9 cellular contexts compared by ENCODE assay signal in the genomic region with DNA sequence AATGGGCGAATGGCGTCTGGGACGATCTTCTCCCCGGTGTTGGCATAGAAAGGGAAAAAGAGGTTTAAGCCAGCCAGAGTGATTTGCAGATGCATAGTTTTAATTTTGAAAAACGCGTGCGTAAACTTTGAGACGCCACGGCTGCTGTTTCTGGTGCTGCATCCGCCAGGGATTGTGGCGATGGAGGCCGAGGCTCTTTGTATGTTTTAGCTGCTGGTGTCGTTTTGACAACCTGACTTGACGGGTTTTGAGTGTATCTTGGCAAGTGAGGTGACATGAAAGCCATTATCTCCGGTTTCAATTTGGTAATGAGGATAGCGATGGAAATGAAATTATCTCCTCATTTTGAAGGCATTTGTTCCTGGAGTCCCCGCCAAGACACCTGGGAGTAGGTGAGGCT. TPM values are rescaled to one million over a fixed set of nuclear protein-coding genes. Genes with fewer than 3 reads are reported as not detected.
DNase-seq lines count a peak whose midpoint lies in the region; ATAC-seq lines count a peak whose summit lies in the region.
"Had no signal": no experiment of that assay in that cellular context is flagged by ENCODE, and none has a peak within 500 bp of the region (broad histone marks: within the 10 kb centered on the region; RNA-seq: fewer than 3 reads in every experiment).

No MANE protein-coding gene starts in this region.

- no peak overlapping the region for H2BK15ac ChIP-seq in mesendoderm (replicated peaks; ENCODE audit: low read depth)

- H3K18ac ChIP-seq in mesendoderm (ENCODE audit: low read length) = no peak overlapping the region

- no peak overlapping the region for H4K5ac ChIP-seq in mesendoderm (ENCODE audit: low read length)

- no peaks in the 10 kb centered on the region for H3K9me3 Mint-ChIP-seq in activated CD8-positive, alpha-beta memory T cell treated with anti-CD3 and anti-CD28 coated beads, Interleukin-2, amount 10 ng/mL, durations not matched to agents 7 days and 5 days (ENCODE audit: low read depth)
- H3K9me3 Mint-ChIP-seq in activated naive CD8-positive, alpha-beta T cell treated with anti-CD3 and anti-CD28 coated beads, Interleukin-2, amount 50 U/mL, for 24 hours = no peaks in the 10 kb centered on the region

- no peak overlapping the region for H2BK5ac ChIP-seq in mesendoderm (ENCODE audit: low read length)

- no peaks in the 10 kb centered on the region for H3K79me2 ChIP-seq in mesendoderm (ENCODE audit: control insufficient read depth, insufficient read depth, low read length)

- H2AK5ac ChIP-seq in mesendoderm (ENCODE audit: low read length) = no peak overlapping the region

- H3K27me3 ChIP-seq in mesendoderm (ENCODE audit: insufficient read depth, low read length, poor library complexity) = peaks cover 22% of the 10 kb centered on the region
- H3K27me3 ChIP-seq in subcutaneous abdominal adipose tissue (ENCODE audit: control insufficient read depth in 5 of 5, insufficient read depth in 4 of 5, low read length in 5 of 5) = peaks cover 0 to 23% (median 17%) of the 10 kb centered on the region in 5 donors

- no peak overlapping the region for H3K56ac ChIP-seq in mesendoderm (ENCODE audit: low read length)

- H3K4me1 ChIP-seq in mesendoderm (ENCODE audit: control insufficient read depth, low read depth, low read length) (no peaks in the 10 kb centered on the region), subcutaneous abdominal adipose tissue (ENCODE audit: control insufficient read depth in 5 of 5, insufficient read depth in 5 of 5, low read length in 5 of 5) (peaks cover 18 to 44% (median 40%) of the 10 kb centered on the region in 5 donors)

- peaks cover 42% of the 10 kb centered on the region for H3K4me1 Mint-ChIP-seq in activated CD8-positive, alpha-beta memory T cell treated with anti-CD3 and anti-CD28 coated beads, Interleukin-2, amount 10 ng/mL, durations not matched to agents 7 days and 5 days
- H3K4me1 Mint-ChIP-seq in activated naive CD8-positive, alpha-beta T cell treated with anti-CD3 and anti-CD28 coated beads, Interleukin-2, amount 50 U/mL, for 24 hours = peaks cover 43% of the 10 kb centered on the region

- no peaks in the 10 kb centered on the region for H3K79me1 ChIP-seq in mesendoderm (ENCODE audit: low read length)

- no CpG with 5 or more reads among the region's 17 CpGs for WGBS in mesendoderm (ENCODE audit: extremely low coverage, insufficient coverage, low lambda C conversion rate)

- no peak overlapping the region for H3K4ac ChIP-seq in mesendoderm (ENCODE audit: low read depth, low read length)

- H3K9ac ChIP-seq in mesendoderm (ENCODE audit: low read length) = no peak overlapping the region
- H3K9ac ChIP-seq in subcutaneous abdominal adipose tissue (ENCODE audit: low read length in 5 of 5) = peak overlapping the region in 1 of 5 donors; percentile 49

- H3K9me3 ChIP-seq in subcutaneous abdominal adipose tissue (ENCODE audit: control insufficient read depth in 5 of 5, low read length in 5 of 5) = no peaks in the 10 kb centered on the region

- H3K27ac ChIP-seq in mesendoderm (ENCODE audit: low read depth, low read length) = no peak overlapping the region
- H3K27ac ChIP-seq in subcutaneous abdominal adipose tissue (ENCODE audit: low read depth, low read length) = no peak overlapping the region
- H3K27ac ChIP-seq: SK-N-MC had no signal

- no peak for ATAC-seq in activated CD8-positive, alpha-beta memory T cell treated with anti-CD3 and anti-CD28 coated beads, Interleukin-2, amount 10 ng/mL, durations not matched to agents 7 days and 5 days
- ATAC-seq in activated naive CD8-positive, alpha-beta T cell treated with anti-CD3 and anti-CD28 coated beads, Interleukin-2, amount 50 U/mL, for 24 hours = no peak

- H3K4me3 Mint-ChIP-seq in activated CD8-positive, alpha-beta memory T cell treated with anti-CD3 and anti-CD28 coated beads, Interleukin-2, amount 10 ng/mL, durations not matched to agents 7 days and 5 days = peak overlapping the region; percentile 76
- peak overlapping the region; percentile 83 for H3K4me3 Mint-ChIP-seq in activated naive CD8-positive, alpha-beta T cell treated with anti-CD3 and anti-CD28 coated beads, Interleukin-2, amount 50 U/mL, for 24 hours

- DNase-seq in activated CD8-positive, alpha-beta memory T cell treated with anti-CD3 and anti-CD28 coated beads, Interleukin-2, amount 10 ng/mL, durations not matched to agents 7 days and 5 days = no peak
- DNase-seq in activated CD8-positive, alpha-beta memory T cell treated with anti-CD3 and anti-CD28 coated beads, Interleukin-2, amount 50 U/mL, for 48 hours = no peak
- no peak for DNase-seq in activated naive CD8-positive, alpha-beta T cell treated with anti-CD3 and anti-CD28 coated beads, Interleukin-2, amount 50 U/mL, for 24 hours
- peak; percentile 6 for DNase-seq in mesendoderm
- DNase-seq in NCI-H446 treated with DMSO at 0.1 percent for 48 hours (lab: John Stamatoyannopoulos, UW) = no peak
- DNase-seq in NCI-H1105 treated with DMSO at 0.1 percent for 48 hours (lab: John Stamatoyannopoulos, UW) = no peak
- DNase-seq in DMS53 (lab: John Stamatoyannopoulos, UW) = no peak

- H3K4me3 ChIP-seq in mesendoderm (ENCODE audit: low read length) = no peak overlapping the region
- H3K4me3 ChIP-seq in subcutaneous abdominal adipose tissue (ENCODE audit: low read depth in 1 of 5, low read length in 5 of 5) = peak overlapping the region; percentile 61 to 78 (median 70)
- H3K4me3 ChIP-seq: SK-N-MC had no signal

- H3K36me3 ChIP-seq in mesendoderm (ENCODE audit: control insufficient read depth, insufficient read depth, low read length) = no peaks in the 10 kb centered on the region
- no peaks in the 10 kb centered on the region for H3K36me3 ChIP-seq in subcutaneous abdominal adipose tissue (ENCODE audit: control insufficient read depth in 5 of 5, insufficient read depth in 5 of 5, low read length in 5 of 5)

- CTCF ChIA-PET in activated CD8-positive, alpha-beta memory T cell treated with anti-CD3 and anti-CD28 coated beads, Interleukin-2, amount 10 ng/mL, durations not matched to agents 7 days and 5 days (lab: Charles Lee) = no interaction called here

- no peak overlapping the region for H3K4me2 ChIP-seq in mesendoderm (ENCODE audit: low read length)

- H3K27me3 Mint-ChIP-seq in activated CD8-positive, alpha-beta memory T cell treated with anti-CD3 and anti-CD28 coated beads, Interleukin-2, amount 10 ng/mL, durations not matched to agents 7 days and 5 days = peaks cover 43% of the 10 kb centered on the region
- peaks cover 35% of the 10 kb centered on the region for H3K27me3 Mint-ChIP-seq in activated naive CD8-positive, alpha-beta T cell treated with anti-CD3 and anti-CD28 coated beads, Interleukin-2, amount 50 U/mL, for 24 hours

- H3K27ac Mint-ChIP-seq in activated CD8-positive, alpha-beta memory T cell treated with anti-CD3 and anti-CD28 coated beads, Interleukin-2, amount 10 ng/mL, durations not matched to agents 7 days and 5 days = no peak overlapping the region
- H3K27ac Mint-ChIP-seq in activated naive CD8-positive, alpha-beta T cell treated with anti-CD3 and anti-CD28 coated beads, Interleukin-2, amount 50 U/mL, for 24 hours = no peak overlapping the region

- H3K23ac ChIP-seq in mesendoderm (ENCODE audit: low read length) = no peak overlapping the region

- H3K36me3 Mint-ChIP-seq in activated CD8-positive, alpha-beta memory T cell treated with anti-CD3 and anti-CD28 coated beads, Interleukin-2, amount 10 ng/mL, durations not matched to agents 7 days and 5 days = peaks cover 6% of the 10 kb centered on the region
- H3K36me3 Mint-ChIP-seq in activated naive CD8-positive, alpha-beta T cell treated with anti-CD3 and anti-CD28 coated beads, Interleukin-2, amount 50 U/mL, for 24 hours (ENCODE audit: low read depth) = no peaks in the 10 kb centered on the region

- no peak overlapping the region for H2BK120ac ChIP-seq in mesendoderm (ENCODE audit: low read depth, low read length)

- H4K8ac ChIP-seq in mesendoderm (ENCODE audit: low read depth, low read length) = no peak overlapping the region

RNA-seq across cellular contexts. Expression of a gene that starts 1.6 kb away (rescaled TPM):
- 1 to 10 TPM in 1 of 2 experiments, under 1 TPM in 1; 0.07 to 1.7 TPM for total RNA-seq in activated CD8-positive, alpha-beta memory T cell treated with anti-CD3 and anti-CD28 coated beads, Interleukin-2, amount 10 ng/mL, durations not matched to agents 7 days and 5 days
- 0.03 TPM for polyA plus RNA-seq in mesendoderm (2013, experiment 1 of 2)
- polyA plus RNA-seq in mesendoderm (2013, experiment 2 of 2) = 0.01 TPM

RNA-seq across cellular contexts. Expression of a gene that starts 45.0 kb away (rescaled TPM):
- 100 to 1,000 TPM in 1 of 2 experiments, 10 to 100 TPM in 1; 97.6 to 117 TPM for total RNA-seq in activated CD8-positive, alpha-beta memory T cell treated with anti-CD3 and anti-CD28 coated beads, Interleukin-2, amount 10 ng/mL, durations not matched to agents 7 days and 5 days
- polyA plus RNA-seq in mesendoderm (2013, experiment 1 of 2) = 0.27 TPM
- 0.28 TPM for polyA plus RNA-seq in mesendoderm (2013, experiment 2 of 2)
